ENCODE assay signal across 1 cellular context in genomic region chr12:39427360-39427808, GRCh38.
TF ChIP-seq lines count a peak whose summit lies in the region.

No MANE protein-coding gene starts in this region.

TF ChIP-seq in K562, 482 proteins besides CTCF, POLR2A, EP300 and RAD21:
- TF ChIP-seq NRF1 (conservative IDR thresholded peaks at IDR 0.05 in 1 of 2, IDR thresholded peaks at IDR 0.05 in 1 of 2) (no peak), HDAC2 (IDR thresholded peaks at IDR 0.05) (no peak), ZNF197 (CRISPR knock-in tag; IDR thresholded peaks at IDR 0.05; ENCODE audit: low read depth) (no peak), NR4A1 (CRISPR knock-in tag; IDR thresholded peaks at IDR 0.05) (no peak), NR4A1 (tag; IDR thresholded peaks at IDR 0.05) (no peak)
- TF ChIP-seq, protein P1, sequence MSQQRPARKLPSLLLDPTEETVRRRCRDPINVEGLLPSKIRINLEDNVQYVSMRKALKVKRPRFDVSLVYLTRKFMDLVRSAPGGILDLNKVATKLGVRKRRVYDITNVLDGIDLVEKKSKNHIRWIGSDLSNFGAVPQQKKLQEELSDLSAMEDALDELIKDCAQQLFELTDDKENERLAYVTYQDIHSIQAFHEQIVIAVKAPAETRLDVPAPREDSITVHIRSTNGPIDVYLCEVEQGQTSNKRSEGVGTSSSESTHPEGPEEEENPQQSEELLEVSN (IDR thresholded peaks at IDR 0.05; ENCODE audit: borderline replicate concordance in 1 of 2, extremely low read depth in 1 of 2, insufficient read depth in 1 of 2, insufficient read length in 1 of 2, low read depth in 1 of 2, low read length in 1 of 2, poor library complexity in 1 of 2, severe bottlenecking in 1 of 2): no peak
TF ChIP-seq in K562: peak in this region for 0.
